ENCODE assay signal across 28 cellular contexts in the genomic region with DNA sequence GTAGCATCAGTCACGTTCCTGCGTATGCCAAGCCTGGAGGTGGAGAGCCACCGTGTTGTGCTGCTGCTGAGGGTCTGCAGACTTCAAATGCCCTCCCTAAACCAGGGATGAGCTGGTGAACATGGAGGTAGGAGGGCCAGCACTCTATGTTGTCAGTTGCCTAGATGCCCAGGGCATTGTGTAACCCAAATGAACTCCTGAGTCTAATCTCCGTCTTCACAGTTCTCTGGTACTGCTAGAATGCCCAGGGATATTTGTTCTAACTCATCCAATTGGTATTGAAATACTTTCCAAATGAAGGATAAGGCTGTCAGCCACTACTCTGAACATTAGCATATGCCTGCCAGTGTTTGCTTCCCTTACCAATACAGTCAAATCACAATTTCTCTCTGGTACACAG.
"Had no signal": no experiment of that assay in that cellular context is flagged by ENCODE, and none has a peak within 500 bp of the region (broad histone marks: within the 10 kb centered on the region; RNA-seq: fewer than 3 reads in every experiment).

No MANE protein-coding gene starts in this region.

- H3K4me3 Mint-ChIP-seq: activated CD4-positive, alpha-beta memory T cell treated with anti-CD3 and anti-CD28 coated beads for 36 hours; activated CD4-positive, alpha-beta T cell treated with anti-CD3 and anti-CD28 coated beads for 36 hours; activated CD4-positive, alpha-beta T cell treated with anti-CD3 and anti-CD28 coated beads, Interleukin-2, amount 10 ng/mL, durations not matched to agents 24 days and 14 days; activated naive CD4-positive, alpha-beta T cell treated with anti-CD3 and anti-CD28 coated beads for 36 hours; activated naive CD4-positive, alpha-beta T cell treated with anti-CD3 and anti-CD28 coated beads, Interleukin-2, amount 50 U/mL, for 24 hours; activated naive CD8-positive, alpha-beta T cell treated with anti-CD3 and anti-CD28 coated beads for 36 hours; activated naive CD8-positive, alpha-beta T cell treated with anti-CD3 and anti-CD28 coated beads, Interleukin-2, amount 50 U/mL, for 24 hours; activated T-cell treated with anti-CD3 and anti-CD28 coated beads, Interleukin-2, amount 50 U/mL, for 24 hours; brain; central memory CD8-positive, alpha-beta T cell; dendritic cell treated with granulocyte-macrophage colony-stimulating factor and Interleukin-4, amounts not matched to agents 40 ng/mL and 50 ng/mL, for 4 days; endodermal cell had no signal

- H3K36me3 ChIP-seq: ascending aorta, breast epithelium, esophagus squamous epithelium, heart left ventricle had no signal

- H3K4me1 Mint-ChIP-seq: activated CD4-positive, alpha-beta T cell treated with anti-CD3 and anti-CD28 coated beads for 36 hours; activated CD4-positive, alpha-beta T cell treated with anti-CD3 and anti-CD28 coated beads, Interleukin-2, amount 10 ng/mL, durations not matched to agents 24 days and 14 days; activated naive CD4-positive, alpha-beta T cell treated with anti-CD3 and anti-CD28 coated beads, Interleukin-2, amount 50 U/mL, for 24 hours; activated naive CD8-positive, alpha-beta T cell treated with anti-CD3 and anti-CD28 coated beads for 36 hours; activated naive CD8-positive, alpha-beta T cell treated with anti-CD3 and anti-CD28 coated beads, Interleukin-2, amount 50 U/mL, for 24 hours; central memory CD8-positive, alpha-beta T cell; endodermal cell had no signal

- H3K27ac Mint-ChIP-seq: activated CD4-positive, alpha-beta memory T cell treated with anti-CD3 and anti-CD28 coated beads for 36 hours; activated CD4-positive, alpha-beta T cell treated with anti-CD3 and anti-CD28 coated beads for 36 hours; activated CD4-positive, alpha-beta T cell treated with anti-CD3 and anti-CD28 coated beads, Interleukin-2, amount 10 ng/mL, durations not matched to agents 24 days and 14 days; activated naive CD4-positive, alpha-beta T cell treated with anti-CD3 and anti-CD28 coated beads for 36 hours; activated naive CD4-positive, alpha-beta T cell treated with anti-CD3 and anti-CD28 coated beads, Interleukin-2, amount 50 U/mL, for 24 hours; activated naive CD8-positive, alpha-beta T cell treated with anti-CD3 and anti-CD28 coated beads for 36 hours; activated naive CD8-positive, alpha-beta T cell treated with anti-CD3 and anti-CD28 coated beads, Interleukin-2, amount 50 U/mL, for 24 hours; activated T-cell treated with anti-CD3 and anti-CD28 coated beads, Interleukin-2, amount 50 U/mL, for 24 hours; activated T-helper 2 cell treated with anti-CD3 and anti-CD28 coated beads, Interferon-gamma antibody, Interleukin-2, Interleukin-4, amounts not matched to agents 10 μg/mL and 5 μg/mL and 100 μg/mL, durations not matched to agents 14 hours and 24 hours and 36 hours; dendritic cell treated with granulocyte-macrophage colony-stimulating factor and Interleukin-4, amounts not matched to agents 40 ng/mL and 50 ng/mL, for 4 days; endodermal cell had no signal

- H3K27ac ChIP-seq: ascending aorta, breast epithelium, coronary artery, dorsolateral prefrontal cortex, esophagus squamous epithelium, heart left ventricle had no signal

- H3K9me3 Mint-ChIP-seq: activated CD4-positive, alpha-beta T cell treated with anti-CD3 and anti-CD28 coated beads, Interleukin-2, amount 10 ng/mL, durations not matched to agents 24 days and 14 days had no signal

- H3K9me3 ChIP-seq: ascending aorta, breast epithelium had no signal

- DNase-seq: activated CD4-positive, alpha-beta memory T cell treated with anti-CD3 and anti-CD28 coated beads for 36 hours; activated CD4-positive, alpha-beta T cell treated with anti-CD3 and anti-CD28 coated beads for 36 hours; activated CD4-positive, alpha-beta T cell treated with anti-CD3 and anti-CD28 coated beads, Interleukin-2, amount 10 ng/mL, durations not matched to agents 24 days and 14 days; activated CD4-positive, CD25-positive, alpha-beta regulatory T cell; activated CD4-positive, CD25-positive, alpha-beta regulatory T cell treated with anti-CD3 and anti-CD28 coated beads, Interleukin-2, amount 50 U/mL, for 72 hours; activated CD8-positive, alpha-beta memory T cell treated with anti-CD3 and anti-CD28 coated beads, Interleukin-2, amount 50 U/mL, for 48 hours; activated effector memory CD4-positive, alpha-beta T cell treated with anti-CD3 and anti-CD28 coated beads, Interleukin-2, amount 50 U/mL, for 16 hours; activated naive CD4-positive, alpha-beta T cell treated with anti-CD3 and anti-CD28 coated beads for 36 hours; activated naive CD8-positive, alpha-beta T cell treated with anti-CD3 and anti-CD28 coated beads for 36 hours; activated naive CD8-positive, alpha-beta T cell treated with anti-CD3 and anti-CD28 coated beads, Interleukin-2, amount 50 U/mL, for 24 hours; activated T-cell treated with anti-CD3 and anti-CD28 coated beads for 4 hours; activated T-cell treated with anti-CD3 and anti-CD28 coated beads, Interleukin-2, amount 50 U/mL, for 24 hours; dorsolateral prefrontal cortex; effector memory CD4-positive, alpha-beta T cell; endodermal cell; erythroblast; esophagus squamous epithelium; glutamatergic neuron; heart left ventricle; T-helper 2 cell had no signal

- H3K4me3 ChIP-seq: ascending aorta, breast epithelium, coronary artery, dorsolateral prefrontal cortex, esophagus squamous epithelium, heart left ventricle had no signal

- H3K36me3 Mint-ChIP-seq: activated CD4-positive, alpha-beta memory T cell treated with anti-CD3 and anti-CD28 coated beads for 36 hours; activated naive CD4-positive, alpha-beta T cell treated with anti-CD3 and anti-CD28 coated beads, Interleukin-2, amount 50 U/mL, for 24 hours; activated naive CD8-positive, alpha-beta T cell treated with anti-CD3 and anti-CD28 coated beads for 36 hours had no signal

- H3K4me1 ChIP-seq: ascending aorta, breast epithelium, esophagus squamous epithelium, heart left ventricle had no signal

- H3K27me3 ChIP-seq: ascending aorta, breast epithelium, esophagus squamous epithelium, heart left ventricle had no signal

- H3K27me3 Mint-ChIP-seq: activated CD4-positive, alpha-beta memory T cell treated with anti-CD3 and anti-CD28 coated beads for 36 hours; activated CD4-positive, alpha-beta T cell treated with anti-CD3 and anti-CD28 coated beads for 36 hours; activated CD4-positive, alpha-beta T cell treated with anti-CD3 and anti-CD28 coated beads, Interleukin-2, amount 10 ng/mL, durations not matched to agents 24 days and 14 days; activated naive CD4-positive, alpha-beta T cell treated with anti-CD3 and anti-CD28 coated beads, Interleukin-2, amount 50 U/mL, for 24 hours; activated naive CD8-positive, alpha-beta T cell treated with anti-CD3 and anti-CD28 coated beads, Interleukin-2, amount 50 U/mL, for 24 hours; activated T-cell treated with anti-CD3 and anti-CD28 coated beads, Interleukin-2, amount 50 U/mL, for 24 hours; central memory CD8-positive, alpha-beta T cell; dendritic cell treated with granulocyte-macrophage colony-stimulating factor and Interleukin-4, amounts not matched to agents 40 ng/mL and 50 ng/mL, for 4 days had no signal
